In the genomic region with DNA sequence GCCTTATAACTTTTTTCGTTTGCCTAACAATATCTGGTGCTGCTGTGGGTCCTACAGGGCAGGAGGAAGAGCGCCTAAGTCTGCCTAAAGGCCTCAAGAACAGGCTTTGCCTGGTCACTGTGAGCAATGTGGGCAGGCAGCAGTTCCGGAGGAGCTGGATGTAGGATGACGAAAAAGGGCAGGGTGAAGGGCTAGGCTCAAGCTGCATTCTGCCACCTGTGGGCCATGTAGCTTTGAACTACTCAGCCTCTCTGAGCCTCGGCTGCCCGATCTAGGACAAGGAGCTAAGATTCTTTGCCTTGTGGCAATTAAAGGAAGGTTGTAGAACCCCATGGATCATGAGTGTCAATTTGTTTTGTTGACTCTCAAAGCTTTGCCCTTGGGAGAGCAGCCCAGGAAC, we compare ENCODE assay signal across 24 cellular contexts.
"Had no signal": no experiment of that assay in that cellular context is flagged by ENCODE, and none has a peak within 500 bp of the region (broad histone marks: within the 10 kb centered on the region; RNA-seq: fewer than 3 reads in every experiment).

No MANE protein-coding gene starts in this region.

- H3K27ac Mint-ChIP-seq: IgD-negative memory B cell had no signal

- H3K9me3 Mint-ChIP-seq: IgD-negative memory B cell had no signal

- H3K4me3 Mint-ChIP-seq: IgD-negative memory B cell had no signal

- H3K27me3 Mint-ChIP-seq: IgD-negative memory B cell had no signal

- H3K9me3 ChIP-seq: SK-N-SH had no signal

- ATAC-seq: K562 had no signal

- H3K9ac ChIP-seq: KMS-11, SK-N-SH had no signal

- H3K4me3 ChIP-seq: K562 had no signal

- H3K27ac ChIP-seq: KMS-11, RWPE1 had no signal

- H3K4me2 ChIP-seq: KMS-11, SK-N-SH had no signal

- DNase-seq: Kasumi-1, MM.1S, MV-4-11, NCI-H1048, NCI-H1105, NCI-H1436 treated with DMSO at 0.1 percent for 48 hours, NCI-H1694, NCI-H187 treated with DMSO at 0.1 percent for 48 hours, NCI-H2029 treated with DMSO at 0.1 percent for 48 hours, NCI-H2171, NCI-H226, NCI-H446, NCI-H510A, NCI-H524 treated with DMSO at 0.1 percent for 48 hours, NCI-H69, NCI-H774, SHP77, SK-N-SH, SW 1271 had no signal

- H3K4me1 Mint-ChIP-seq: IgD-negative memory B cell had no signal

- FAIRE-seq: K562, RCC 7860 had no signal

- H3K36me3 Mint-ChIP-seq: IgD-negative memory B cell had no signal
